In the genomic region with DNA sequence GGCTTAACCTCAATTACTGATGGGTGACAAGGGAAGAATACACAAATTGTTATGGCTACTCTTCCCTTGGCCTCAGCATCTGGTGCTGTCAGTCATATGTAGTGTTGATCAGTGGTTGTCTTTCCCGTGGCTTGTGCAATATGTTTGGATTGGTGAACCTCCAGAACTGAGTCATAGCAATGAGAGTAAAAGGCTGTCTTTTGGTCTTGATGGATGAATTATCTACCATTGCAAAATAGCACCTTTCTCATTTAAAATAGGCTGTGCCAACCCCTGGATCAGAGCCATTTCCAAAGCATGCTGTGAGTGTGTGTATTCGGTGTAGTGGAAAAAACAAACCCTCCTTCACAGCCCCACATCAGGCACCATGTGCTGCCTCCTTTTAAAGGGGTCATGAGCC, we compare ENCODE assay signal across 15 cellular contexts. TPM values are rescaled to one million over a fixed set of nuclear protein-coding genes. Genes with fewer than 3 reads are reported as not detected.
DNase-seq lines count a peak whose midpoint lies in the region; ATAC-seq and TF ChIP-seq lines count a peak whose summit lies in the region.
"Had no signal": no experiment of that assay in that cellular context is flagged by ENCODE, and none has a peak within 500 bp of the region (broad histone marks: within the 10 kb centered on the region; RNA-seq: fewer than 3 reads in every experiment).

No MANE protein-coding gene starts in this region.

- H3K27me3 Mint-ChIP-seq in HFFc6 (ENCODE audit: insufficient read depth): peaks cover 5% of the 10 kb centered on the region; the same call in 1 of the 2 replicates
- H3K27me3 Mint-ChIP-seq in activated T-helper 2 cell treated with anti-CD3 and anti-CD28 coated beads, Interferon-gamma antibody, Interleukin-2, Interleukin-4, amounts not matched to agents 10 μg/mL and 5 μg/mL and 100 μg/mL, durations not matched to agents 14 hours and 24 hours and 36 hours (ENCODE audit: low read depth): no peaks in the 10 kb centered on the region
- H3K27me3 Mint-ChIP-seq in stimulated activated memory B cell treated with anti-CD40 and anti-IgM and Interleukin-4, amounts not matched to agents 10 μg/mL and 1 μg/mL and 100 μg/mL, for 72 hours: no peaks in the 10 kb centered on the region

- no peaks in the 10 kb centered on the region for H3K27me3 ChIP-seq in HAP-1 (ENCODE audit: low read depth)
- H3K27me3 ChIP-seq: sigmoid colon had no signal

- intact Hi-C loops in activated T-helper 2 cell treated with anti-CD3 and anti-CD28 coated beads, Interferon-gamma antibody, Interleukin-2, Interleukin-4, amounts not matched to agents 10 μg/mL and 5 μg/mL and 100 μg/mL, durations not matched to agents 14 hours and 24 hours and 36 hours (cut with micrococcal nuclease): no loop called here

- H3K4me3 ChIP-seq in fibroblast of mammary gland (ENCODE audit: control insufficient read depth, low read depth, low read length) (no peak overlapping the region), skeletal muscle cell (ENCODE audit: low read depth, low read length) (no peak overlapping the region), HAP-1 (no peak overlapping the region)
- H3K4me3 ChIP-seq: sigmoid colon had no signal

- H3K4me3 Mint-ChIP-seq in HFFc6: no peak overlapping the region
- no peak overlapping the region for H3K4me3 Mint-ChIP-seq in activated T-helper 2 cell treated with anti-CD3 and anti-CD28 coated beads, Interferon-gamma antibody, Interleukin-2, Interleukin-4, amounts not matched to agents 10 μg/mL and 5 μg/mL and 100 μg/mL, durations not matched to agents 14 hours and 24 hours and 36 hours (ENCODE audit: low read depth)
- no peak overlapping the region for H3K4me3 Mint-ChIP-seq in stimulated activated memory B cell treated with anti-CD40 and anti-IgM and Interleukin-4, amounts not matched to agents 10 μg/mL and 1 μg/mL and 100 μg/mL, for 72 hours
- H3K4me3 Mint-ChIP-seq: activated T-cell treated with anti-CD3 and anti-CD28 coated beads, Interleukin-2, amount 50 U/mL, for 72 hours; WTC11 had no signal

- no peaks in the 10 kb centered on the region for H3K9me3 ChIP-seq in HAP-1
- H3K9me3 ChIP-seq: sigmoid colon had no signal

- H3K9me3 Mint-ChIP-seq in HFFc6: no peaks in the 10 kb centered on the region
- no peaks in the 10 kb centered on the region for H3K9me3 Mint-ChIP-seq in activated T-helper 2 cell treated with anti-CD3 and anti-CD28 coated beads, Interferon-gamma antibody, Interleukin-2, Interleukin-4, amounts not matched to agents 10 μg/mL and 5 μg/mL and 100 μg/mL, durations not matched to agents 14 hours and 24 hours and 36 hours
- no peaks in the 10 kb centered on the region for H3K9me3 Mint-ChIP-seq in stimulated activated memory B cell treated with anti-CD40 and anti-IgM and Interleukin-4, amounts not matched to agents 10 μg/mL and 1 μg/mL and 100 μg/mL, for 72 hours
- H3K9me3 Mint-ChIP-seq: activated T-cell treated with anti-CD3 and anti-CD28 coated beads, Interleukin-2, amount 50 U/mL, for 72 hours; WTC11 had no signal

- TF ChIP-seq CTCF in HFFc6 (IDR thresholded peaks at IDR 0.05) (no peak), fibroblast of mammary gland (conservative IDR thresholded peaks at IDR 0.05; ENCODE audit: control insufficient read depth, insufficient read depth, low read depth, low read length) (no peak)

- peaks cover 36% of the 10 kb centered on the region for H3K4me1 Mint-ChIP-seq in HFFc6 (ENCODE audit: low read depth)
- H3K4me1 Mint-ChIP-seq in activated T-helper 2 cell treated with anti-CD3 and anti-CD28 coated beads, Interferon-gamma antibody, Interleukin-2, Interleukin-4, amounts not matched to agents 10 μg/mL and 5 μg/mL and 100 μg/mL, durations not matched to agents 14 hours and 24 hours and 36 hours (ENCODE audit: low read depth): peaks cover 4% of the 10 kb centered on the region
- no peaks in the 10 kb centered on the region for H3K4me1 Mint-ChIP-seq in stimulated activated memory B cell treated with anti-CD40 and anti-IgM and Interleukin-4, amounts not matched to agents 10 μg/mL and 1 μg/mL and 100 μg/mL, for 72 hours
- H3K4me1 Mint-ChIP-seq: WTC11 had no signal

- peak; percentile 77 for DNase-seq in HFFc6
- peak; percentile 12 for DNase-seq in SK-MEL-5 (ENCODE audit: low read depth, low spot score)
- DNase-seq in fibroblast of mammary gland (ENCODE audit: low read depth): peak; percentile 96
- DNase-seq in skeletal muscle cell (ENCODE audit: low read depth): peak; percentile 93
- no peak for DNase-seq in stimulated activated naive CD4-positive, alpha-beta T cell (lab: John Stamatoyannopoulos, UW)
- DNase-seq in HAP-1 (ENCODE audit: low spot score in 2 of 2): no peak
- no peak for DNase-seq in activated T-helper 2 cell treated with anti-CD3 and anti-CD28 coated beads, Interferon-gamma antibody, Interleukin-2, Interleukin-4, amounts not matched to agents 10 μg/mL and 5 μg/mL and 100 μg/mL, durations not matched to agents 14 hours and 24 hours and 36 hours (ENCODE audit: low spot score)
- DNase-seq: activated T-cell treated with anti-CD3 and anti-CD28 coated beads, Interleukin-2, amount 50 U/mL, for 72 hours; hippocampal formation; Kasumi-1; NCI-H2171 treated with DMSO at 0.1 percent for 48 hours; Right ventricle myocardium superior; sigmoid colon had no signal

- in situ Hi-C loops in SK-MEL-5 (cut with HindIII; ENCODE audit: low pct_unique_long_range_greater_than_20kb, low sequenced_read_pairs) (no loop called here), HAP-1 (cut with MboI; ENCODE audit: low sequenced_read_pairs) (no loop called here)

- H3K27ac Mint-ChIP-seq in HFFc6: no peak overlapping the region
- H3K27ac Mint-ChIP-seq in activated T-helper 2 cell treated with anti-CD3 and anti-CD28 coated beads, Interferon-gamma antibody, Interleukin-2, Interleukin-4, amounts not matched to agents 10 μg/mL and 5 μg/mL and 100 μg/mL, durations not matched to agents 14 hours and 24 hours and 36 hours: no peak overlapping the region
- no peak overlapping the region for H3K27ac Mint-ChIP-seq in stimulated activated memory B cell treated with anti-CD40 and anti-IgM and Interleukin-4, amounts not matched to agents 10 μg/mL and 1 μg/mL and 100 μg/mL, for 72 hours
- H3K27ac Mint-ChIP-seq: activated T-cell treated with anti-CD3 and anti-CD28 coated beads, Interleukin-2, amount 50 U/mL, for 72 hours; WTC11 had no signal

- no peaks in the 10 kb centered on the region for H3K36me3 Mint-ChIP-seq in HFFc6 (ENCODE audit: low read depth)
- peaks cover 37% of the 10 kb centered on the region for H3K36me3 Mint-ChIP-seq in activated T-helper 2 cell treated with anti-CD3 and anti-CD28 coated beads, Interferon-gamma antibody, Interleukin-2, Interleukin-4, amounts not matched to agents 10 μg/mL and 5 μg/mL and 100 μg/mL, durations not matched to agents 14 hours and 24 hours and 36 hours (ENCODE audit: low read depth)
- no peaks in the 10 kb centered on the region for H3K36me3 Mint-ChIP-seq in stimulated activated memory B cell treated with anti-CD40 and anti-IgM and Interleukin-4, amounts not matched to agents 10 μg/mL and 1 μg/mL and 100 μg/mL, for 72 hours

- ATAC-seq in stimulated activated memory B cell treated with anti-CD40 and anti-IgM and Interleukin-4, amounts not matched to agents 10 μg/mL and 1 μg/mL and 100 μg/mL, for 72 hours: no peak
- ATAC-seq: activated T-cell treated with anti-CD3 and anti-CD28 coated beads, Interleukin-2, amount 50 U/mL, for 72 hours; WTC11 had no signal

- no peaks in the 10 kb centered on the region for H3K36me3 ChIP-seq in HAP-1 (replicated peaks)
- H3K36me3 ChIP-seq: sigmoid colon had no signal

- H3K4me1 ChIP-seq in HAP-1: peaks cover 13% of the 10 kb centered on the region
- H3K4me1 ChIP-seq: sigmoid colon had no signal

RNA-seq across cellular contexts. Expression of a gene that starts 14.6 kb away (rescaled TPM):
- 10 to 100 TPM; 47.0 to 73.5 (median 65.5) TPM for total RNA-seq in HFFc6 (2021; fragmentation: NEBNext Ultra II Directional; extraction: Animal tissue kit (Norgen Biotek cat#: 25700))
- 6.2 and 7.0 TPM in 2 replicates for total RNA-seq in SK-MEL-5 (2014; rRNA removed; shearing (Covaris generic))
- 9.5 and 11.7 TPM in 2 replicates for polyA plus RNA-seq in SK-MEL-5 (2015; cell fraction: cytosol; rRNA removed)
- 1.0 and 3.0 TPM in 2 replicates for polyA plus RNA-seq in SK-MEL-5 (2015; cell fraction: nucleus; rRNA removed)
- total RNA-seq in activated T-helper 2 cell treated with anti-CD3 and anti-CD28 coated beads, Interferon-gamma antibody, Interleukin-2, Interleukin-4, amounts not matched to agents 10 μg/mL and 5 μg/mL and 100 μg/mL, durations not matched to agents 14 hours and 24 hours and 36 hours: 2.8 and 3.3 TPM in 2 replicates

Comparison
In these comparisons a context has a peak if more than half of its experiments do, and no peak if none do; other contexts are left out.
1. DNase-seq: peak in HFFc6 (single experiment), SK-MEL-5 (single experiment), fibroblast of mammary gland (single experiment) and skeletal muscle cell (single experiment); none in stimulated activated naive CD4-positive, alpha-beta T cell (0 of 6), HAP-1 (0 of 2) and activated T-helper 2 cell treated with anti-CD3 and anti-CD28 coated beads, Interferon-gamma antibody, Interleukin-2, Interleukin-4, amounts not matched to agents 10 μg/mL and 5 μg/mL and 100 μg/mL, durations not matched to agents 14 hours and 24 hours and 36 hours (single experiment).